Comparison of ENCODE assay signal across 1 cellular context in genomic region chr22:37197451-37198289, GRCh38.
A peak's percentile ranks its signal among the peaks of the same experiment; 100 is the strongest.
TF ChIP-seq lines count a peak whose summit lies in the region.

No MANE protein-coding gene starts in this region.

TF ChIP-seq in HepG2, 621 proteins besides CTCF, POLR2A, EP300 and RAD21 (continued from another document):
- peak; percentile 15 for TF ChIP-seq ZNF18 (CRISPR knock-in tag; IDR thresholded peaks at IDR 0.05; ENCODE audit: insufficient replicate concordance)
- no peak for TF ChIP-seq ISX (CRISPR knock-in tag; conservative IDR thresholded peaks at IDR 0.05)
- TF ChIP-seq ZNF75D (CRISPR knock-in tag; IDR thresholded peaks at IDR 0.05; ENCODE audit: borderline replicate concordance) = no peak
- no peak for TF ChIP-seq ZSCAN12 (CRISPR knock-in tag; IDR thresholded peaks at IDR 0.05)
- peak; percentile 82 for TF ChIP-seq KDM1A (CRISPR knock-in tag; IDR thresholded peaks at IDR 0.05)
- no peak for TF ChIP-seq PBX3 (CRISPR knock-in tag; IDR thresholded peaks at IDR 0.05; ENCODE audit: borderline replicate concordance)
- TF ChIP-seq ZNF605 (CRISPR knock-in tag; IDR thresholded peaks at IDR 0.05) = no peak
- no peak for TF ChIP-seq THAP7 (CRISPR knock-in tag; IDR thresholded peaks at IDR 0.05)
- no peak for TF ChIP-seq SRF (IDR thresholded peaks at IDR 0.05; ENCODE audit: low read depth, low read length)
- no peak for TF ChIP-seq ZNF746 (CRISPR knock-in tag; IDR thresholded peaks at IDR 0.05)
- TF ChIP-seq ZNF678 (CRISPR knock-in tag; IDR thresholded peaks at IDR 0.05) = no peak
- 0 out of 2 replicates have a peak, but pooled peaks have one; percentile 17 for TF ChIP-seq JUN (CRISPR knock-in tag; IDR thresholded peaks at IDR 0.05)
- TF ChIP-seq RELA (CRISPR knock-in tag; IDR thresholded peaks at IDR 0.05) = no peak
- TF ChIP-seq BHLHE40 (IDR thresholded peaks at IDR 0.05; ENCODE audit: low read length) = 0 out of 2 replicates have a peak, but pooled peaks have one; percentile 29
- TF ChIP-seq ZNF710 (CRISPR knock-in tag; IDR thresholded peaks at IDR 0.05; ENCODE audit: borderline replicate concordance) = peak; percentile 32; the same call in 1 of the 2 replicates
- no peak for TF ChIP-seq SMAD1 (CRISPR knock-in tag; IDR thresholded peaks at IDR 0.05; ENCODE audit: borderline replicate concordance, low read depth)
- TF ChIP-seq HCFC1 (IDR thresholded peaks at IDR 0.05; ENCODE audit: low read depth, low read length) = no peak
- no peak for TF ChIP-seq ZNF513 (CRISPR knock-in tag; conservative IDR thresholded peaks at IDR 0.05)
- TF ChIP-seq ZNF709 (CRISPR knock-in tag; IDR thresholded peaks at IDR 0.05) = no peak; the same call in 1 of the 2 replicates
- no peak for TF ChIP-seq RBFOX2 (IDR thresholded peaks at IDR 0.05; ENCODE audit: low read depth, low read length)
- TF ChIP-seq TBX2 (CRISPR knock-in tag; IDR thresholded peaks at IDR 0.05; ENCODE audit: borderline replicate concordance) = 0 out of 2 replicates have a peak, but pooled peaks have one; percentile 11
- no peak for TF ChIP-seq BATF2 (CRISPR knock-in tag; IDR thresholded peaks at IDR 0.05)
- peak; percentile 72 for TF ChIP-seq CREB1 (IDR thresholded peaks at IDR 0.05)
- TF ChIP-seq CREB1 (CRISPR knock-in tag; IDR thresholded peaks at IDR 0.05) = no peak
- TF ChIP-seq PBX2 (CRISPR knock-in tag; IDR thresholded peaks at IDR 0.05) = no peak
- TF ChIP-seq NR2F6 (IDR thresholded peaks at IDR 0.05) = no peak
- TF ChIP-seq NR2F6 (CRISPR knock-in tag; IDR thresholded peaks at IDR 0.05) = peak; percentile 54; the same call in 1 of the 2 replicates
- TF ChIP-seq ZNF263 (CRISPR knock-in tag; IDR thresholded peaks at IDR 0.05) = no peak
- TF ChIP-seq TAF1 (CRISPR knock-in tag; IDR thresholded peaks at IDR 0.05) = no peak
TF ChIP-seq in HepG2: peak in this region for 60.
